Comparison of ENCODE assay signal across 8 cellular contexts in genomic region chr5:62460578-62460983, GRCh38. TPM values are rescaled to one million over a fixed set of nuclear protein-coding genes. Genes with fewer than 3 reads are reported as not detected.
DNase-seq lines count a peak whose midpoint lies in the region; ATAC-seq and TF ChIP-seq lines count a peak whose summit lies in the region.

No MANE protein-coding gene starts in this region.

- H3K4me3 Mint-ChIP-seq in CD14-positive monocyte, result no peak overlapping the region
- H3K4me3 Mint-ChIP-seq in type B pancreatic cell, result no peak overlapping the region

- H3K27ac Mint-ChIP-seq in CD14-positive monocyte (no peak overlapping the region), type B pancreatic cell (peak overlapping the region; percentile 27)

- H3K9me3 Mint-ChIP-seq in CD14-positive monocyte (no peaks in the 10 kb centered on the region), type B pancreatic cell (no peaks in the 10 kb centered on the region)

- H3K36me3 Mint-ChIP-seq in CD14-positive monocyte (peaks cover 4 to 14% of the 10 kb centered on the region in 2 donors), type B pancreatic cell (peaks cover 5% of the 10 kb centered on the region)

- DNase-seq in CD14-positive monocyte (ENCODE audit: low spot score) (no peak), NCI-H1694 (lab: John Stamatoyannopoulos, UW) (peak; percentile 27), astrocyte of the spinal cord (ENCODE audit: low read depth, low spot score) (peak; percentile 66), iris pigment epithelial cell (ENCODE audit: low read depth) (peak; percentile 67), type B pancreatic cell (ENCODE audit: extremely low spot score, unreplicated experiment) (no peak)
- DNase-seq in stimulated activated CD4-positive, alpha-beta T cell treated with anti-CD3 and anti-CD28 coated beads, Interleukin-4, amount 100 ng/mL, for 1 hour, result no peak

- H3K4me1 Mint-ChIP-seq in CD14-positive monocyte, result no peaks in the 10 kb centered on the region
- peaks cover 7% of the 10 kb centered on the region for H3K4me1 Mint-ChIP-seq in type B pancreatic cell (ENCODE audit: unreplicated experiment)

- H3K4me3 ChIP-seq in astrocyte of the spinal cord (ENCODE audit: low read depth, low read length), result no peak overlapping the region

- in situ Hi-C loops in astrocyte of the spinal cord (cut with HindIII; ENCODE audit: low sequenced_read_pairs), result no loop called here

- H3K27me3 Mint-ChIP-seq in CD14-positive monocyte (ENCODE audit: low read depth in 3 of 3), result no peaks in the 10 kb centered on the region
- H3K27me3 Mint-ChIP-seq in type B pancreatic cell, result no peaks in the 10 kb centered on the region

- TF ChIP-seq CTCF in CD14-positive monocyte (IDR thresholded peaks at IDR 0.05) (peak; percentile 86), astrocyte of the spinal cord (IDR thresholded peaks at IDR 0.05; ENCODE audit: low read depth, low read length) (peak; percentile 84), type B pancreatic cell (conservative IDR thresholded peaks at IDR 0.05) (peak; percentile 86)

- ATAC-seq in GM18508 (IDR thresholded peaks at IDR 0.05; ENCODE audit: insufficient read depth, unreplicated experiment) (peak; percentile 77), HG02870 (IDR thresholded peaks at IDR 0.05; ENCODE audit: unreplicated experiment) (peak; percentile 74)

- intact Hi-C loops in CD14-positive monocyte (cut with micrococcal nuclease), result no loop called here

RNA-seq across cellular contexts. Expression of gene IPO11, which starts 48.0 kb away (rescaled TPM):
- polyA plus RNA-seq in CD14-positive monocyte, result 1 to 10 TPM; 5.3 to 5.5 TPM
- 32.4 and 41.0 TPM in 2 replicates for total RNA-seq in type B pancreatic cell (ENCODE audit: low replicate concordance)

RNA-seq across cellular contexts. Expression of gene DIMT1, which starts 56.9 kb away (rescaled TPM):
- polyA plus RNA-seq in CD14-positive monocyte, result 10 to 100 TPM; 25.1 to 27.6 TPM
- total RNA-seq in type B pancreatic cell (ENCODE audit: low replicate concordance), result 22.1 and 23.2 TPM in 2 replicates

Comparison
In these comparisons a context has a peak if more than half of its experiments do, and no peak if none do; other contexts are left out.
1. DNase-seq: peak in NCI-H1694 (single experiment), astrocyte of the spinal cord (single experiment) and iris pigment epithelial cell (single experiment); none in CD14-positive monocyte (single experiment), type B pancreatic cell (single experiment) and stimulated activated CD4-positive, alpha-beta T cell treated with anti-CD3 and anti-CD28 coated beads, Interleukin-4, amount 100 ng/mL, for 1 hour (single experiment).
2. Peak in every context shown above with its lines, with median percentiles within 50 percentile points of each other: CTCF ChIP-seq.